ENCODE assay signal across 1 cellular context in the genomic region with DNA sequence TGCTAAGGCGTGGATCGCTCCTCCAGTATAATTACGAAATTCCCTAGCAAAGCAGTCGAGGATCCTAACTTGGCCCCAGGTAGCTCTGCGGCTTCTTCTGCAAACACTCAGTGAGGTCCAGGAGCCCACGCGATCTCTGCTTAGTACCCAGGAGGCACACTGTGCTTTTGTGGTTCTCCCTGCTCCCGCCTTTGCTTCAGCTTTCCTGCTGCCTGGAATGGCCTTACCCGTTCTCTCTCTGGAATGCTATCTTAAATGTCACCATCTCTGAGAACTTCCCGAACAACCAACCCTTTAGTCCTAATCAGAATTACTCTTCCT.
TF ChIP-seq lines count a peak whose summit lies in the region.

No MANE protein-coding gene starts in this region.

TF ChIP-seq in GM23338, 12 proteins besides CTCF, POLR2A, EP300 and RAD21 (continued from another document):
- no peak for TF ChIP-seq ZNF462 (CRISPR knock-in tag; IDR thresholded peaks at IDR 0.05)
- TF ChIP-seq ETS1 (IDR thresholded peaks at IDR 0.05): no peak
- TF ChIP-seq POLR2AphosphoS5 (IDR thresholded peaks at IDR 0.05; ENCODE audit: low read depth): no peak
- TF ChIP-seq JUNB (IDR thresholded peaks at IDR 0.05; ENCODE audit: unreplicated experiment): no peak
- no peak for TF ChIP-seq STAT1 (IDR thresholded peaks at IDR 0.05; ENCODE audit: unreplicated experiment)
- TF ChIP-seq NANOG (IDR thresholded peaks at IDR 0.05; ENCODE audit: borderline replicate concordance): no peak
- TF ChIP-seq EZH2phosphoT487 (IDR thresholded peaks at IDR 0.05; ENCODE audit: unreplicated experiment): no peak
- no peak for TF ChIP-seq REST (IDR thresholded peaks at IDR 0.05; ENCODE audit: unreplicated experiment)
- TF ChIP-seq CREB1 (CRISPR knock-in tag; IDR thresholded peaks at IDR 0.05; ENCODE audit: low read depth): no peak
- TF ChIP-seq ZNF331 (CRISPR knock-in tag; IDR thresholded peaks at IDR 0.05; ENCODE audit: low read depth): no peak
